Comparison of ENCODE assay signal across 32 cellular contexts in the genomic region with DNA sequence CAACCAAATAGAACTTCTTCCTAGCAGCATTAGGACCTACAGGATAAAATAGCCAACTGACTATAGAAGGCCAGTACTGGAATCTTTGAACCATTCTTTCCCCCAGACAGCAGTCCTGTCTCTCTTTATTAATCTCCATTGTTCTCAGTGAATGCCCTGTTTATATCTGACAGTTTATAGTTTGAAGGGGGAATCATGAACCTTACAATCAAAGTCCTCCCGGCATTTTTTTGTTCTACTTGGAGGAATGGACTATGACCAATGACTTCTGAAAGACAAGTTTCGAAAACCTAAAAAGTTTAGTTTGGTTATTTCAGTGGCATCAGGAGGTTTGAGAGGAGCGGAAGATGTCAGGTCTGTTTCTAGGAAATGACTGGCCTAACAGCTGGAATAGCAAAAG.
DNase-seq lines count a peak whose midpoint lies in the region; ATAC-seq and TF ChIP-seq lines count a peak whose summit lies in the region.
"Had no signal": no experiment of that assay in that cellular context is flagged by ENCODE, and none has a peak within 500 bp of the region (broad histone marks: within the 10 kb centered on the region; RNA-seq: fewer than 3 reads in every experiment).

No MANE protein-coding gene starts in this region.

- intact Hi-C loops in Right ventricle myocardium inferior (cut with DNase I): loop anchor here (5.0 to 10.0 kb wide), 2 partner anchors 110 to 383 kb away; partner anchors contain the start of gene RARB

- no peak overlapping the region for H3K4me3 ChIP-seq in cardiac muscle cell
- H3K4me3 ChIP-seq in hepatocyte: no peak overlapping the region
- H3K4me3 ChIP-seq in neural progenitor cell: no peak overlapping the region
- H3K4me3 ChIP-seq: HAP-1, left lung, pancreas, spleen, tibial nerve had no signal

- H4K20me1 ChIP-seq in hepatocyte (ENCODE audit: insufficient read depth, poor library complexity, severe bottlenecking) (no peaks in the 10 kb centered on the region), neural progenitor cell (ENCODE audit: low read depth) (no peaks in the 10 kb centered on the region)

- WGBS in hepatocyte (ENCODE audit: low lambda C conversion rate, missing lambda C conversion rate): 91% methylated on average over 3 of the region's 3 CpGs

- H3K4me2 ChIP-seq in hepatocyte: no peak overlapping the region
- peak overlapping the region; percentile 57 for H3K4me2 ChIP-seq in neural progenitor cell

- H3K27ac ChIP-seq in cardiac muscle cell (peak overlapping the region; percentile 29), hepatocyte (peak overlapping the region; percentile 66), neural progenitor cell (peak overlapping the region; percentile 60)
- H3K27ac ChIP-seq: C4-2B, HL-60, pancreas, spleen had no signal

- peak overlapping the region; percentile 90 for H3K27ac Mint-ChIP-seq in neural progenitor cell
- H3K27ac Mint-ChIP-seq in type B pancreatic cell: peak overlapping the region; percentile 65
- H3K27ac Mint-ChIP-seq: activated CD4-positive, alpha-beta memory T cell treated with anti-CD3 and anti-CD28 coated beads for 36 hours; activated naive CD4-positive, alpha-beta T cell treated with anti-CD3 and anti-CD28 coated beads for 36 hours; activated T-helper 1 cell treated with anti-CD3 and anti-CD28 coated beads, Interleukin-12 subunit alpha, Interleukin-12 subunit beta, Interleukin-2, Interleukin-4 antibody, amounts not matched to agents 30 ng/mL and 10 ng/mL and 1 ng/mL, durations not matched to agents 14 hours and 24 hours and 36 hours; naive thymus-derived CD8-positive, alpha-beta T cell; stimulated activated naive CD8-positive, alpha-beta T cell treated with anti-CD3 and anti-CD28 coated beads, Interleukin-15, amount 100 ng/mL, for 72 hours; T-helper 17 cell had no signal

- H3K9me3 Mint-ChIP-seq in neural progenitor cell (peaks cover under 1% of the 10 kb centered on the region), type B pancreatic cell (peaks cover 4% of the 10 kb centered on the region)

- no peaks in the 10 kb centered on the region for H3K9me2 ChIP-seq in hepatocyte (replicated peaks; ENCODE audit: insufficient read depth)

- no peak overlapping the region for H3K9ac ChIP-seq in neural progenitor cell

- H3K27me3 Mint-ChIP-seq in neural progenitor cell (ENCODE audit: insufficient read depth, low read depth) (no peaks in the 10 kb centered on the region), type B pancreatic cell (no peaks in the 10 kb centered on the region)
- H3K27me3 Mint-ChIP-seq: activated CD4-positive, alpha-beta memory T cell treated with anti-CD3 and anti-CD28 coated beads for 36 hours; naive thymus-derived CD8-positive, alpha-beta T cell; stimulated activated naive CD8-positive, alpha-beta T cell treated with anti-CD3 and anti-CD28 coated beads, Interleukin-15, amount 100 ng/mL, for 72 hours; T-helper 17 cell had no signal

- DNase-seq in cardiac muscle cell (ENCODE audit: low read depth in 1 of 2, low spot score in 1 of 2) (no peak), Right ventricle myocardium inferior (ENCODE audit: missing footprints) (no peak), hepatocyte (ENCODE audit: low spot score) (no peak), neural progenitor cell (ENCODE audit: low spot score) (peak; percentile 3), type B pancreatic cell (ENCODE audit: extremely low spot score, unreplicated experiment) (no peak), KG1 (lab: John Stamatoyannopoulos, UW) (no peak), NCI-H345 (lab: John Stamatoyannopoulos, UW) (no peak)
- no peak for DNase-seq in stimulated activated CD4-positive, alpha-beta T cell treated with anti-CD3 and anti-CD28 coated beads, Interleukin-2, amount 100 ng/mL, for 48 hours
- DNase-seq: 8988T; activated CD4-positive, alpha-beta memory T cell treated with anti-CD3 and anti-CD28 coated beads for 36 hours; activated CD4-positive, CD25-positive, alpha-beta regulatory T cell treated with anti-CD3 and anti-CD28 coated beads, Interleukin-2, amount 50 U/mL, for 72 hours; activated naive CD4-positive, alpha-beta T cell treated with anti-CD3 and anti-CD28 coated beads for 36 hours; COR-L47; DMS53; KBM-7; left lung; MM.1S; naive thymus-derived CD8-positive, alpha-beta T cell; NCI-H1417; NCI-H524 treated with DMSO at 0.1 percent for 48 hours; NK-92 treated with Interleukin-12 subunit alpha and Interleukin-12 subunit beta, amount 100 ng/mL, for 24 hours; pancreas; PC-3; spleen; stimulated activated CD4-positive, alpha-beta T cell treated with anti-CD3 and anti-CD28 coated beads, Interleukin-2, amount 100 ng/mL, for 24 hours; stimulated activated naive CD8-positive, alpha-beta T cell treated with anti-CD3 and anti-CD28 coated beads, Interleukin-15, amount 100 ng/mL, for 72 hours; T-helper 17 cell had no signal

- no peaks in the 10 kb centered on the region for H3K36me3 Mint-ChIP-seq in neural progenitor cell
- peaks cover 3% of the 10 kb centered on the region for H3K36me3 Mint-ChIP-seq in type B pancreatic cell
- H3K36me3 Mint-ChIP-seq: activated CD4-positive, alpha-beta memory T cell treated with anti-CD3 and anti-CD28 coated beads for 36 hours; naive thymus-derived CD8-positive, alpha-beta T cell had no signal

- peaks cover 19% of the 10 kb centered on the region for H3K4me1 ChIP-seq in cardiac muscle cell (ENCODE audit: low read depth)
- H3K4me1 ChIP-seq in hepatocyte (ENCODE audit: insufficient read depth): peaks cover 19% of the 10 kb centered on the region
- H3K4me1 ChIP-seq in neural progenitor cell: peaks cover 19% of the 10 kb centered on the region
- H3K4me1 ChIP-seq: left lung, pancreas, spleen had no signal

- no peak overlapping the region for H3K4me3 Mint-ChIP-seq in neural progenitor cell
- H3K4me3 Mint-ChIP-seq in type B pancreatic cell: no peak overlapping the region
- H3K4me3 Mint-ChIP-seq: activated CD4-positive, alpha-beta memory T cell treated with anti-CD3 and anti-CD28 coated beads for 36 hours; activated naive CD4-positive, alpha-beta T cell treated with anti-CD3 and anti-CD28 coated beads for 36 hours; activated T-helper 1 cell treated with anti-CD3 and anti-CD28 coated beads, Interleukin-12 subunit alpha, Interleukin-12 subunit beta, Interleukin-2, Interleukin-4 antibody, amounts not matched to agents 30 ng/mL and 10 ng/mL and 1 ng/mL, durations not matched to agents 14 hours and 24 hours and 36 hours; naive thymus-derived CD8-positive, alpha-beta T cell; stimulated activated naive CD8-positive, alpha-beta T cell treated with anti-CD3 and anti-CD28 coated beads, Interleukin-15, amount 100 ng/mL, for 72 hours; T-helper 17 cell had no signal

- peaks cover 13% of the 10 kb centered on the region for H3K4me1 Mint-ChIP-seq in neural progenitor cell
- peaks cover 29% of the 10 kb centered on the region for H3K4me1 Mint-ChIP-seq in type B pancreatic cell (ENCODE audit: unreplicated experiment)
- H3K4me1 Mint-ChIP-seq: naive thymus-derived CD8-positive, alpha-beta T cell; stimulated activated naive CD8-positive, alpha-beta T cell treated with anti-CD3 and anti-CD28 coated beads, Interleukin-15, amount 100 ng/mL, for 72 hours; T-helper 17 cell had no signal

- H2AFZ ChIP-seq in hepatocyte (no peak overlapping the region), neural progenitor cell (replicated peaks) (peak overlapping the region; percentile 66)

- H3K9me3 ChIP-seq in cardiac muscle cell (ENCODE audit: low read depth) (no peaks in the 10 kb centered on the region), hepatocyte (ENCODE audit: low read depth) (no peaks in the 10 kb centered on the region), neural progenitor cell (ENCODE audit: low read depth) (no peaks in the 10 kb centered on the region)
- H3K9me3 ChIP-seq: HAP-1, left lung, pancreas, tibial nerve had no signal

- no peaks in the 10 kb centered on the region for H3K36me3 ChIP-seq in cardiac muscle cell
- H3K36me3 ChIP-seq in hepatocyte (replicated peaks; ENCODE audit: insufficient read depth, low read depth): no peaks in the 10 kb centered on the region
- H3K36me3 ChIP-seq in neural progenitor cell: no peaks in the 10 kb centered on the region
- H3K36me3 ChIP-seq: HAP-1, left lung, pancreas, spleen, tibial nerve had no signal

- peaks cover 8% of the 10 kb centered on the region for H3F3A ChIP-seq in neural progenitor cell (ENCODE audit: low read depth)

- H3K27me3 ChIP-seq in cardiac muscle cell: no peaks in the 10 kb centered on the region
- H3K27me3 ChIP-seq in hepatocyte: no peaks in the 10 kb centered on the region
- no peaks in the 10 kb centered on the region for H3K27me3 ChIP-seq in neural progenitor cell
- H3K27me3 ChIP-seq: left lung, pancreas, spleen, tibial nerve had no signal

- H3K79me2 ChIP-seq in hepatocyte: no peaks in the 10 kb centered on the region
- H3K79me2 ChIP-seq in neural progenitor cell (ENCODE audit: low read depth): no peaks in the 10 kb centered on the region

- ATAC-seq in Right ventricle myocardium inferior: no peak
- ATAC-seq: left lung; naive thymus-derived CD8-positive, alpha-beta T cell; PC-3; stimulated activated naive CD8-positive, alpha-beta T cell treated with anti-CD3 and anti-CD28 coated beads, Interleukin-15, amount 100 ng/mL, for 72 hours; T-helper 17 cell had no signal

- TF ChIP-seq CTCF in cardiac muscle cell (IDR thresholded peaks at IDR 0.05; ENCODE audit: low read depth, low read length) (no peak), hepatocyte (IDR thresholded peaks at IDR 0.05; ENCODE audit: poor library complexity) (no peak), neural progenitor cell (IDR thresholded peaks at IDR 0.05) (no peak), type B pancreatic cell (conservative IDR thresholded peaks at IDR 0.05) (no peak)
